Comparison of ENCODE assay signal across 28 cellular contexts in the genomic region with DNA sequence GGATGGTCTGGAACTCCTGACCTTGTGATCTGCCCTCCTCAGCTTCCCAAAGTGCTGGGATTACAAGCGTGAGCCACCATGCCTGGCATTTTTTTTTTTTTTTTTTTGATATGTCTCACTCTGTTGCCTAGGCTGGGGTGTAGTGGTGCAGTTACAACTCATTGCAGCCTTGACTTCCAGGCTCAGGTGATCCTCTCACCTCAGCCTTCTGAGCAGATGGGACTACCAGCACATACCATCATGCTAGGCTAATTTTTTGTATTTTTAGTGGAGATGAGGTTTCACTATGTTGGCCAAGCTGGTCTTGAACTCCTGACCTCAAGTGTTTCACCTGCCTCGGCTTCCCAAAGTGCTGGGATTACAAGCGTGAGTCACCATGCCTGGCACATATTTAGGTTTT.
"Had no signal": no experiment of that assay in that cellular context is flagged by ENCODE, and none has a peak within 500 bp of the region (broad histone marks: within the 10 kb centered on the region; RNA-seq: fewer than 3 reads in every experiment).

No MANE protein-coding gene starts in this region.

- H3K27ac ChIP-seq: colonic mucosa, epithelial cell of prostate, esophagus squamous epithelium, heart right ventricle, left ventricle myocardium inferior, lower lobe of right lung had no signal

- H3K27ac Mint-ChIP-seq: dendritic cell treated with granulocyte-macrophage colony-stimulating factor and Interleukin-4, amounts not matched to agents 40 ng/mL and 50 ng/mL, for 4 days; endodermal cell; mesothelial cell of epicardium had no signal

- H3K27me3 Mint-ChIP-seq: dendritic cell treated with granulocyte-macrophage colony-stimulating factor and Interleukin-4, amounts not matched to agents 40 ng/mL and 50 ng/mL, for 4 days; effector memory CD8-positive, alpha-beta T cell had no signal

- H3K9me3 ChIP-seq: colonic mucosa, esophagus squamous epithelium, gastrocnemius medialis, heart right ventricle, left ventricle myocardium inferior, lower lobe of right lung, mucosa of descending colon had no signal

- H3K9me3 Mint-ChIP-seq: dendritic cell treated with granulocyte-macrophage colony-stimulating factor and Interleukin-4, amounts not matched to agents 40 ng/mL and 50 ng/mL, for 4 days; effector memory CD8-positive, alpha-beta T cell; endodermal cell; immature natural killer cell; mesothelial cell of epicardium had no signal

- DNase-seq: colonic mucosa; cortex of kidney; effector CD8-positive, alpha-beta T cell; effector memory CD8-positive, alpha-beta T cell; endodermal cell; erythroblast; esophagus squamous epithelium; foreskin fibroblast; foreskin melanocyte; gastrocnemius medialis; glutamatergic neuron; head of caudate nucleus; heart right ventricle; hippocampal formation; immature natural killer cell; islet precursor cell; kidney; kidney glomerular epithelial cell; left colon; left ventricle myocardium inferior; lower lobe of right lung; mesenchymal stem cell; mucosa of descending colon had no signal

- H3K27me3 ChIP-seq: colonic mucosa, esophagus squamous epithelium, gastrocnemius medialis, heart right ventricle had no signal

- H3K36me3 ChIP-seq: colonic mucosa had no signal

- H3K4me1 Mint-ChIP-seq: endodermal cell, mesothelial cell of epicardium had no signal

- H3K4me1 ChIP-seq: colonic mucosa, left ventricle myocardium inferior, lower lobe of right lung had no signal

- ATAC-seq: effector memory CD8-positive, alpha-beta T cell; esophagus mucosa; gastrocnemius medialis; heart right ventricle; left colon; left lobe of liver; lower lobe of right lung; mucosa of descending colon had no signal

- H3K4me3 Mint-ChIP-seq: dendritic cell treated with granulocyte-macrophage colony-stimulating factor and Interleukin-4, amounts not matched to agents 40 ng/mL and 50 ng/mL, for 4 days; effector memory CD8-positive, alpha-beta T cell; endodermal cell; immature natural killer cell; mesothelial cell of epicardium had no signal

- H3K4me3 ChIP-seq: colonic mucosa, esophagus squamous epithelium, gastrocnemius medialis, heart right ventricle, left ventricle myocardium inferior, lower lobe of right lung, mucosa of descending colon had no signal
